Comparison of ENCODE assay signal across 8 cellular contexts in the genomic region with DNA sequence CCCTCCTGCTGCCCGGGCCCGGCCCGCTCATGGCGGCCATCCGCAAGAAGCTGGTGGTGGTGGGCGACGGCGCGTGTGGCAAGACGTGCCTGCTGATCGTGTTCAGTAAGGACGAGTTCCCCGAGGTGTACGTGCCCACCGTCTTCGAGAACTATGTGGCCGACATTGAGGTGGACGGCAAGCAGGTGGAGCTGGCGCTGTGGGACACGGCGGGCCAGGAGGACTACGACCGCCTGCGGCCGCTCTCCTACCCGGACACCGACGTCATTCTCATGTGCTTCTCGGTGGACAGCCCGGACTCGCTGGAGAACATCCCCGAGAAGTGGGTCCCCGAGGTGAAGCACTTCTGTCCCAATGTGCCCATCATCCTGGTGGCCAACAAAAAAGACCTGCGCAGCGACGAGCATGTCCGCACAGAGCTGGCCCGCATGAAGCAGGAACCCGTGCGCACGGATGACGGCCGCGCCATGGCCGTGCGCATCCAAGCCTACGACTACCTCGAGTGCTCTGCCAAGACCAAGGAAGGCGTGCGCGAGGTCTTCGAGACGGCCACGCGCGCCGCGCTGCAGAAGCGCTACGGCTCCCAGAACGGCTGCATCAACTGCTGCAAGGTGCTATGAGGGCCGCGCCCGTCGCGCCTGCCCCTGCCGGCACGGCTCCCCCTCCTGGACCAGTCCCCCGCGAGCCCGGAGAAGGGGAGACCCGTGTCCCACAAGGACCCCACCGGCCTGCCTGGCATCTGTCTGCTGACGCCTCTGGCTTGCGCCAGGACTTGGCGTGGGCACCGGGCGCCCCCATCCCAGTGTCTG. TPM values are rescaled to one million over a fixed set of nuclear protein-coding genes. Genes with fewer than 3 reads are reported as not detected.
A peak's percentile ranks its signal among the peaks of the same experiment; 100 is the strongest.
DNase-seq lines count a peak whose midpoint lies in the region; ATAC-seq, FAIRE-seq and TF ChIP-seq lines count a peak whose summit lies in the region.

No MANE protein-coding gene starts in this region.

- no peak overlapping the region for H3K4ac ChIP-seq in H1 (replicated peaks; ENCODE audit: insufficient read length, low read depth, low read length)

- H3K4me2 ChIP-seq in H1 (ENCODE audit: insufficient read depth in 1 of 2, low read depth in 2 of 2, low read length in 2 of 2), result peak overlapping the region; percentile 98 to 99

- H2AK5ac ChIP-seq in H1 (ENCODE audit: low read depth, low read length), result peak overlapping the region; percentile 66; the same call in 1 of the 2 replicates

- H2BK20ac ChIP-seq in H1 (ENCODE audit: low read length), result no peak overlapping the region

- peak overlapping the region; percentile 32 for H3K56ac ChIP-seq in H1 (replicated peaks; ENCODE audit: insufficient read length, low read depth, low read length)

- H3K4me3 Mint-ChIP-seq in T-helper 2 cell treated with Interferon-gamma antibody and Interleukin-4, amounts not matched to agents 5 μg/mL and 100 μg/mL, for 36 hours, result peak overlapping the region; percentile 70
- H3K4me3 Mint-ChIP-seq in mesothelial cell of epicardium, result peak overlapping the region; percentile 88

- H3K27me3 ChIP-seq in H1 (replicated peaks in 1 of 4; ENCODE audit: control insufficient read depth in 3 of 4, extremely low read depth in 1 of 4, insufficient read depth in 3 of 4, low read length in 3 of 4) (peaks cover 15 to 53% (median 37%) of the 10 kb centered on the region in 4 experiments), thymus (ENCODE audit: control insufficient read depth, insufficient read depth) (peaks cover 48% of the 10 kb centered on the region)

- H2AFZ ChIP-seq in H1 (ENCODE audit: low read length), result no peak overlapping the region

- H3K4me1 Mint-ChIP-seq in T-helper 2 cell treated with Interferon-gamma antibody and Interleukin-4, amounts not matched to agents 5 μg/mL and 100 μg/mL, for 36 hours (ENCODE audit: low read depth), result peaks cover 2% of the 10 kb centered on the region
- peaks cover 50% of the 10 kb centered on the region for H3K4me1 Mint-ChIP-seq in mesothelial cell of epicardium

- H3K27ac ChIP-seq in H1 (ENCODE audit: low read depth, low read length) (no peak overlapping the region), thymus (ENCODE audit: low read depth) (peak overlapping the region; percentile 88)

- no peak for TF ChIP-seq RAD21 in H1 (IDR thresholded peaks at IDR 0.05 in 1 of 2, conservative IDR thresholded peaks at IDR 0.05 in 1 of 2; ENCODE audit: low read depth in 2 of 2, low read length in 2 of 2)

- peak overlapping the region; percentile 73 to 93 (median 78); a peak in 6 of 7 replicates for H3K9ac ChIP-seq in H1 (replicated peaks in 1 of 4; ENCODE audit: extremely low read depth in 1 of 4, low read depth in 3 of 4, low read length in 3 of 4)

- peaks cover 14% of the 10 kb centered on the region; the same call in 1 of the 2 replicates for H3K23me2 ChIP-seq in H1 (ENCODE audit: low read depth, low read length)

- peak overlapping the region; percentile 55 for H3K18ac ChIP-seq in H1 (ENCODE audit: extremely low read depth, low read length)

- POLR2A ChIA-PET in H1 (lab: Charles Lee; ENCODE audit: partially characterized antibody), result interaction anchor here (0.8 to 3.7 kb wide), 72 partner anchors 8 to 367 kb away, joined by 3 to 57 read pairs (median 6); partner anchors contain the start of genes GDF7 and HS1BP3

- H3K4me3 ChIP-seq in H1 (ENCODE audit: extremely low read depth in 1 of 4, insufficient read depth in 2 of 4, low read depth in 3 of 4, low read length in 4 of 4) (peak overlapping the region; percentile 61 to 73 (median 66)), thymus (ENCODE audit: low read length) (peak overlapping the region; percentile 57)

- TF ChIP-seq CTCF in H1 (IDR thresholded peaks at IDR 0.05; ENCODE audit: control extremely low read depth in 1 of 3, insufficient read depth in 1 of 3, low read depth in 1 of 3, low read length in 3 of 3) (peak in 1 of 3 experiments; percentile 1; a peak in 1 of 4 replicates), mesothelial cell of epicardium (IDR thresholded peaks at IDR 0.05; ENCODE audit: unreplicated experiment) (no peak)

- H4K91ac ChIP-seq in H1 (replicated peaks; ENCODE audit: insufficient read length, low read length), result peak overlapping the region; percentile 17

- H2BK5ac ChIP-seq in H1 (ENCODE audit: low read depth, low read length), result 0 out of 2 replicates have a peak overlapping the region, but pooled peaks have one; percentile 16

- H3K9me3 Mint-ChIP-seq in T-helper 2 cell treated with Interferon-gamma antibody and Interleukin-4, amounts not matched to agents 5 μg/mL and 100 μg/mL, for 36 hours, result no peaks in the 10 kb centered on the region
- no peaks in the 10 kb centered on the region for H3K9me3 Mint-ChIP-seq in mesothelial cell of epicardium

- no peak overlapping the region for H3K23ac ChIP-seq in H1 (ENCODE audit: insufficient read length)

- H2BK15ac ChIP-seq in H1 (ENCODE audit: low read length), result peak overlapping the region; percentile 6; the same call in 1 of the 2 replicates

- peak overlapping the region; percentile 94; the same call in 1 of the 2 replicates for H4K8ac ChIP-seq in H1 (ENCODE audit: extremely low read depth, insufficient read depth, low read length)

- TF ChIP-seq EP300 in H1 (IDR thresholded peaks at IDR 0.05; ENCODE audit: borderline replicate concordance in 1 of 2, low read depth in 2 of 2, low read length in 2 of 2), result no peak

- H3K36me3 Mint-ChIP-seq in T-helper 2 cell treated with Interferon-gamma antibody and Interleukin-4, amounts not matched to agents 5 μg/mL and 100 μg/mL, for 36 hours (ENCODE audit: low read depth), result no peaks in the 10 kb centered on the region
- no peaks in the 10 kb centered on the region for H3K36me3 Mint-ChIP-seq in mesothelial cell of epicardium

- peak in 1 of 2 experiments; percentile 53; a peak in 1 of 3 replicates for TF ChIP-seq POLR2A in H1 (IDR thresholded peaks at IDR 0.05; ENCODE audit: control extremely low read depth in 1 of 2, low read depth in 2 of 2, low read length in 2 of 2)

- H4K5ac ChIP-seq in H1 (ENCODE audit: insufficient read length, low read depth, low read length), result no peak overlapping the region

- H3K36me3 ChIP-seq in H1 (ENCODE audit: control insufficient read depth in 2 of 4, insufficient read depth in 4 of 4, low read length in 3 of 4) (no peaks in the 10 kb centered on the region), thymus (ENCODE audit: control insufficient read depth, insufficient read depth) (peaks cover 4% of the 10 kb centered on the region)

- WGBS in H1 (ENCODE audit: extremely low coverage in 1 of 2, insufficient coverage in 1 of 2, insufficient read length in 1 of 2, insufficient replicate concordance in 2 of 2, low coverage in 1 of 2, low lambda C conversion rate in 2 of 2, missing lambda C conversion rate in 1 of 2), 2 experiments, result 6% methylated on average over 71 of the region's 78 CpGs; no CpG with 5 or more reads in 1 of the 2 experiments
- WGBS in thymus, result 9% methylated on average over 78 of the region's 78 CpGs

- H3K9me3 ChIP-seq in H1 (ENCODE audit: insufficient read depth in 2 of 2, low read depth in 1 of 2, low read length in 1 of 2) (no peaks in the 10 kb centered on the region), thymus (ENCODE audit: control insufficient read depth) (no peaks in the 10 kb centered on the region)

- H3K27ac Mint-ChIP-seq in T-helper 2 cell treated with Interferon-gamma antibody and Interleukin-4, amounts not matched to agents 5 μg/mL and 100 μg/mL, for 36 hours, result no peak overlapping the region
- H3K27ac Mint-ChIP-seq in mesothelial cell of epicardium, result peak overlapping the region; percentile 93

- H4K20me1 ChIP-seq in H1 (replicated peaks in 1 of 2; ENCODE audit: control insufficient read depth in 1 of 2, insufficient read depth in 2 of 2, low read length in 2 of 2), result peaks cover 12% of the 10 kb centered on the region in 2 experiments

- FAIRE-seq in H1 (lab: Jason Lieb, UNC), result no peak

- H2BK12ac ChIP-seq in H1 (ENCODE audit: low read depth, low read length), result peak overlapping the region; percentile 99

- CTCF ChIA-PET in H1 (lab: Charles Lee; ENCODE audit: partially characterized antibody), result interaction anchor here (0.9 to 13.5 kb wide), 25 partner anchors 10 to 342 kb away, joined by 3 to 367 read pairs (median 5); partner anchors contain the start of gene HS1BP3

- H3K79me2 ChIP-seq in H1 (ENCODE audit: control insufficient read depth in 1 of 2, insufficient read depth in 2 of 2, low read length in 2 of 2), result no peaks in the 10 kb centered on the region

- H3K27me3 Mint-ChIP-seq in T-helper 2 cell treated with Interferon-gamma antibody and Interleukin-4, amounts not matched to agents 5 μg/mL and 100 μg/mL, for 36 hours (ENCODE audit: low read depth), result peaks cover 55% of the 10 kb centered on the region
- peaks cover 3% of the 10 kb centered on the region for H3K27me3 Mint-ChIP-seq in mesothelial cell of epicardium (ENCODE audit: low read depth)

- ATAC-seq in GM18508 (IDR thresholded peaks at IDR 0.05; ENCODE audit: insufficient read depth, unreplicated experiment), result peak; percentile 6
- peak; percentile 2 for ATAC-seq in HG03196 (IDR thresholded peaks at IDR 0.05; ENCODE audit: unreplicated experiment)

- H3K79me1 ChIP-seq in H1 (ENCODE audit: low read depth, low read length), result no peaks in the 10 kb centered on the region

- H3K4me1 ChIP-seq in H1 (replicated peaks in 1 of 4; ENCODE audit: control insufficient read depth in 3 of 4, insufficient read depth in 4 of 4, low read length in 3 of 4) (peaks cover 9 to 16% (median 13%) of the 10 kb centered on the region in 4 experiments), thymus (ENCODE audit: control insufficient read depth, insufficient read depth, low read length) (peaks cover 4% of the 10 kb centered on the region)

- no peak overlapping the region for H3K14ac ChIP-seq in H1 (ENCODE audit: insufficient read length)

- no peak overlapping the region for H2BK120ac ChIP-seq in H1 (replicated peaks; ENCODE audit: low read depth, low read length)

- peak; percentile 77 for DNase-seq in Ammon's horn (ENCODE audit: low spot score)
- peak; percentile 35 for DNase-seq in T-helper 2 cell treated with Interferon-gamma antibody and Interleukin-4, amounts not matched to agents 5 μg/mL and 100 μg/mL, for 36 hours (ENCODE audit: low spot score)
- DNase-seq in H1 (ENCODE audit: low read depth in 1 of 2, low spot score in 2 of 2), result peak in 1 of 2 experiments; percentile 71
- peak in 1 of 2 experiments; percentile 58 for DNase-seq in mesothelial cell of epicardium (ENCODE audit: low spot score in 2 of 2, unreplicated experiment in 2 of 2)
- no peak for DNase-seq in GF-D8 (lab: John Stamatoyannopoulos, UW)

RNA-seq across cellular contexts. Expression of gene RHOB, which starts 0.8 kb away (rescaled TPM):
- total RNA-seq in H1 (2021; fragmentation: NEBNext Ultra II Directional; extraction: Animal tissue kit (Norgen Biotek cat#: 25700)), result 9.5 and 13.5 TPM in 2 replicates
- polyA plus RNA-seq in H1 (2011; rRNA removed), result 9.3 and 17.8 TPM in 2 replicates
- 12.2 TPM for polyA plus RNA-seq in H1 (2011; cell fraction: cytosol; rRNA removed)
- 12.4 TPM for polyA plus RNA-seq in H1 (2011; cell fraction: nucleus; rRNA removed)
- 6.7 to 9.6 TPM (median 7.6 TPM) in 4 replicates for polyA plus RNA-seq in H1 (2012, experiment 1 of 2)
- polyA plus RNA-seq in H1 (2012, experiment 2 of 2), result 14.3 TPM
- 5.4 TPM for polyA plus RNA-seq in H1 (2013, experiment 1 of 2)
- polyA plus RNA-seq in H1 (2013, experiment 2 of 2), result 5.6 TPM
- 3.1 and 4.1 TPM in 2 replicates for polyA minus RNA-seq in H1 (2011; rRNA and poly(A)+ RNA removed)
- 12.4 TPM for polyA minus RNA-seq in H1 (2011; cell fraction: cytosol; rRNA and poly(A)+ RNA removed)
- 40.4 TPM for polyA minus RNA-seq in H1 (2011; cell fraction: nucleus; rRNA and poly(A)+ RNA removed)
- 82.9 to 88.6 TPM (median 85.9 TPM) in 3 replicates for total RNA-seq in mesothelial cell of epicardium
- 281 TPM for polyA plus RNA-seq in thymus
